Comparison of ENCODE assay signal across 31 cellular contexts in genomic region chr14:50978521-50978871, GRCh38. TPM values are rescaled to one million over a fixed set of nuclear protein-coding genes. Genes with fewer than 3 reads are reported as not detected.
DNase-seq lines count a peak whose midpoint lies in the region; ATAC-seq and TF ChIP-seq lines count a peak whose summit lies in the region.
"Had no signal": no experiment of that assay in that cellular context is flagged by ENCODE, and none has a peak within 500 bp of the region (broad histone marks: within the 10 kb centered on the region; RNA-seq: fewer than 3 reads in every experiment).

No MANE protein-coding gene starts in this region.

- POLR2A ChIA-PET in Caco-2 (lab: Charles Lee), result no interaction called here
- POLR2A ChIA-PET in naive thymus-derived CD4-positive, alpha-beta T cell (lab: Charles Lee), result interaction anchor here (0.6 kb wide), 1 partner anchor 116 kb away, joined by 3 read pairs; the partner anchor contains the start of gene TRIM9

- peaks cover 39% of the 10 kb centered on the region for H3K4me1 ChIP-seq in Caco-2
- H3K4me1 ChIP-seq in naive thymus-derived CD4-positive, alpha-beta T cell (ENCODE audit: control insufficient read depth in 2 of 2, insufficient read depth in 2 of 2, low read length in 2 of 2), result no peaks in the 10 kb centered on the region

- no peaks in the 10 kb centered on the region for H3K27me3 Mint-ChIP-seq in Caco-2 (ENCODE audit: insufficient read depth, unreplicated experiment)
- peaks cover 0 to 7% (median 5%) of the 10 kb centered on the region in 5 donors for H3K27me3 Mint-ChIP-seq in naive thymus-derived CD4-positive, alpha-beta T cell

- H3K9me3 Mint-ChIP-seq in Caco-2 (ENCODE audit: unreplicated experiment), result no peaks in the 10 kb centered on the region
- peaks cover 0 to 3% (median 0%) of the 10 kb centered on the region in 11 donors for H3K9me3 Mint-ChIP-seq in naive thymus-derived CD4-positive, alpha-beta T cell
- H3K9me3 Mint-ChIP-seq: activated T-helper 17 cell treated with anti-CD3 and anti-CD28 coated beads, Interleukin-2, amount 50 U/mL, for 72 hours; nephron; T-helper 2 cell treated with Interferon-gamma antibody and Interleukin-4, amounts not matched to agents 5 μg/mL and 100 μg/mL, for 36 hours had no signal

- no peaks in the 10 kb centered on the region for H3K27me3 ChIP-seq in Caco-2 (replicated peaks; ENCODE audit: control insufficient read depth, insufficient read depth, low read length)
- H3K27me3 ChIP-seq in naive thymus-derived CD4-positive, alpha-beta T cell (ENCODE audit: control insufficient read depth in 2 of 2, insufficient read depth in 2 of 2, low read length in 2 of 2), result no peaks in the 10 kb centered on the region
- H3K27me3 ChIP-seq: MG63 had no signal

- H3K4me3 Mint-ChIP-seq in Caco-2 (ENCODE audit: unreplicated experiment), result no peak overlapping the region
- no peak overlapping the region for H3K4me3 Mint-ChIP-seq in naive thymus-derived CD4-positive, alpha-beta T cell
- H3K4me3 Mint-ChIP-seq: activated CD8-positive, alpha-beta T cell treated with anti-CD3 and anti-CD28 coated beads, Interleukin-2, amount 10 ng/mL, durations not matched to agents 7 days and 5 days; activated T-helper 17 cell treated with anti-CD3 and anti-CD28 coated beads, Interleukin-2, amount 50 U/mL, for 72 hours; CD4-positive, CD25-positive, alpha-beta regulatory T cell; nephron; T-helper 2 cell treated with Interferon-gamma antibody and Interleukin-4, amounts not matched to agents 5 μg/mL and 100 μg/mL, for 36 hours had no signal

- H3K4me3 ChIP-seq in Caco-2 (ENCODE audit: low read depth, low read length), result no peak overlapping the region
- no peak overlapping the region for H3K4me3 ChIP-seq in naive thymus-derived CD4-positive, alpha-beta T cell (ENCODE audit: low read length)
- H3K4me3 ChIP-seq: heart right ventricle, MG63, skin epidermis had no signal

- H3K36me3 ChIP-seq in Caco-2 (ENCODE audit: control insufficient read depth, insufficient read depth, low read length), result no peaks in the 10 kb centered on the region
- H3K36me3 ChIP-seq in naive thymus-derived CD4-positive, alpha-beta T cell (ENCODE audit: control insufficient read depth in 2 of 3, insufficient read depth in 3 of 3, low read length in 3 of 3), result no peaks in the 10 kb centered on the region
- H3K36me3 ChIP-seq: heart right ventricle, MG63 had no signal

- H3K36me3 Mint-ChIP-seq in Caco-2 (ENCODE audit: insufficient read depth, unreplicated experiment), result no peaks in the 10 kb centered on the region
- H3K36me3 Mint-ChIP-seq in naive thymus-derived CD4-positive, alpha-beta T cell, result no peaks in the 10 kb centered on the region
- H3K36me3 Mint-ChIP-seq: CD4-positive, CD25-positive, alpha-beta regulatory T cell had no signal

- DNase-seq in Caco-2 (no peak), SK-N-DZ (ENCODE audit: low spot score) (peak; percentile 57), epidermal melanocyte (ENCODE audit: insufficient read length, low spot score) (no peak), islet precursor cell (no peak), activated gamma-delta T cell treated with Interleukin-2 at 50 U/mL for 16 hours (no peak)
- DNase-seq in naive thymus-derived CD4-positive, alpha-beta T cell, result no peak
- DNase-seq: 8988T; activated CD8-positive, alpha-beta T cell treated with anti-CD3 and anti-CD28 coated beads, Interleukin-2, amount 10 ng/mL, durations not matched to agents 7 days and 5 days; activated naive CD4-positive, alpha-beta T cell treated with anti-CD3 and anti-CD28 coated beads, Interleukin-2, amount 50 U/mL, for 16 hours; CD4-positive, CD25-positive, alpha-beta regulatory T cell; DND-41; foreskin melanocyte; GF-D8; GOT3; heart right ventricle; kidney; MG63; NCI-H1105; NCI-H187 treated with DMSO at 0.1 percent for 48 hours; NCI-H2171; NCI-H510A; retina; Right ventricle myocardium superior; stimulated activated naive CD8-positive, alpha-beta T cell treated with anti-CD3 and anti-CD28 coated beads, Interleukin-15, Interleukin-2, amounts not matched to agents 100 U/mL and 50 U/mL, for 24 hours had no signal

- no peak for TF ChIP-seq CTCF in Caco-2 (IDR thresholded peaks at IDR 0.05; ENCODE audit: insufficient read depth in 1 of 2, low read depth in 1 of 2, low read length in 1 of 2, severe bottlenecking in 1 of 2, unreplicated experiment in 1 of 2)

- no peaks in the 10 kb centered on the region for H3K9me3 ChIP-seq in Caco-2
- H3K9me3 ChIP-seq in naive thymus-derived CD4-positive, alpha-beta T cell (ENCODE audit: control insufficient read depth in 2 of 3, low read length in 3 of 3), result no peaks in the 10 kb centered on the region
- H3K9me3 ChIP-seq: heart right ventricle, MG63 had no signal

- H3K4me1 Mint-ChIP-seq in Caco-2 (ENCODE audit: low read depth, unreplicated experiment), result peaks cover 28% of the 10 kb centered on the region
- no peaks in the 10 kb centered on the region for H3K4me1 Mint-ChIP-seq in naive thymus-derived CD4-positive, alpha-beta T cell
- H3K4me1 Mint-ChIP-seq: activated T-helper 17 cell treated with anti-CD3 and anti-CD28 coated beads, Interleukin-2, amount 50 U/mL, for 72 hours; CD4-positive, CD25-positive, alpha-beta regulatory T cell; nephron had no signal

- no TSS peak for BruUV-seq in Caco-2 (replicated peaks; lab: Mats Ljungman, UMichigan)

- intact Hi-C loops in Caco-2 (cut with micrococcal nuclease; ENCODE audit: unreplicated experiment), result no loop called here
- intact Hi-C loops in naive thymus-derived CD4-positive, alpha-beta T cell (cut with micrococcal nuclease), result no loop called here

- H3K27ac Mint-ChIP-seq in Caco-2 (ENCODE audit: unreplicated experiment), result peak overlapping the region; percentile 36
- H3K27ac Mint-ChIP-seq in naive thymus-derived CD4-positive, alpha-beta T cell, result no peak overlapping the region
- H3K27ac Mint-ChIP-seq: activated CD8-positive, alpha-beta T cell treated with anti-CD3 and anti-CD28 coated beads, Interleukin-2, amount 10 ng/mL, durations not matched to agents 7 days and 5 days; activated T-helper 17 cell treated with anti-CD3 and anti-CD28 coated beads, Interleukin-2, amount 50 U/mL, for 72 hours; CD4-positive, CD25-positive, alpha-beta regulatory T cell; T-helper 2 cell treated with Interferon-gamma antibody and Interleukin-4, amounts not matched to agents 5 μg/mL and 100 μg/mL, for 36 hours had no signal

- CTCF ChIA-PET in Caco-2 (lab: Charles Lee), result no interaction called here
- CTCF ChIA-PET in naive thymus-derived CD4-positive, alpha-beta T cell (lab: Charles Lee), result no interaction called here

- H3K27ac ChIP-seq in naive thymus-derived CD4-positive, alpha-beta T cell (ENCODE audit: low read depth, low read length), result no peak overlapping the region
- H3K27ac ChIP-seq: heart right ventricle, KMS-11, skin epidermis had no signal

- ATAC-seq in GM21528 (IDR thresholded peaks at IDR 0.05; ENCODE audit: low FRiP score, unreplicated experiment) (peak; percentile 10), GM19467 (IDR thresholded peaks at IDR 0.05; ENCODE audit: unreplicated experiment) (no peak)
- ATAC-seq in naive thymus-derived CD4-positive, alpha-beta T cell, result peak; percentile 14
- ATAC-seq: activated CD8-positive, alpha-beta T cell treated with anti-CD3 and anti-CD28 coated beads, Interleukin-2, amount 10 ng/mL, durations not matched to agents 7 days and 5 days; activated T-helper 17 cell treated with anti-CD3 and anti-CD28 coated beads, Interleukin-2, amount 50 U/mL, for 72 hours; heart right ventricle; stimulated activated naive CD8-positive, alpha-beta T cell treated with anti-CD3 and anti-CD28 coated beads, Interleukin-15, Interleukin-2, amounts not matched to agents 100 U/mL and 50 U/mL, for 24 hours had no signal

RNA-seq across cellular contexts. Expression of gene PYGL, which starts 34.2 kb away (rescaled TPM):
- total RNA-seq in Caco-2 (2022), result 80.8 and 98.1 TPM in 2 replicates
- 4.1 and 8.1 TPM in 2 replicates for polyA plus RNA-seq in SK-N-DZ (2014; cell fraction: cytosol; rRNA removed)
- 2.0 and 4.4 TPM in 2 replicates for polyA plus RNA-seq in SK-N-DZ (2014; cell fraction: nucleus; rRNA removed)
- total RNA-seq in naive thymus-derived CD4-positive, alpha-beta T cell, result 10 to 100 TPM in 1 of 5 experiments, 1 to 10 TPM in 3, not detected in 1; 1.0 to 45.9 (median 2.9) TPM
- under 1 TPM in 1 of 2 donors, not detected in 1; 0.07 TPM for polyA plus RNA-seq in naive thymus-derived CD4-positive, alpha-beta T cell
- total RNA-seq: activated CD8-positive, alpha-beta T cell treated with anti-CD3 and anti-CD28 coated beads, Interleukin-2, amount 10 ng/mL, durations not matched to agents 7 days and 5 days had no signal
